Comparison of ENCODE assay signal across 31 cellular contexts in genomic region chr6:68391953-68392352, GRCh38.
"Had no signal": no experiment of that assay in that cellular context is flagged by ENCODE, and none has a peak within 500 bp of the region (broad histone marks: within the 10 kb centered on the region; RNA-seq: fewer than 3 reads in every experiment).

No MANE protein-coding gene starts in this region.

- H3K4me1 ChIP-seq: adrenal gland, ascending aorta, body of pancreas, breast epithelium had no signal

- ATAC-seq: activated naive CD4-positive, alpha-beta T cell treated with anti-CD3 and anti-CD28 coated beads, Interleukin-2, amount 50 U/mL, for 72 hours; activated naive CD8-positive, alpha-beta T cell treated with anti-CD3 and anti-CD28 coated beads, Interleukin-2, amount 50 U/mL, for 24 hours; activated T-cell treated with anti-CD3 and anti-CD28 coated beads, Interleukin-2, amount 50 U/mL, for 4 hours; activated T-cell treated with anti-CD3 and anti-CD28 coated beads, Interleukin-2, amount 50 U/mL, for 72 hours; activated T-helper 17 cell treated with anti-CD3 and anti-CD28 coated beads, Interleukin-2, amount 50 U/mL, for 72 hours; body of pancreas had no signal

- H3K27ac ChIP-seq: adrenal gland, ascending aorta, body of pancreas, brain microvascular endothelial cell, breast epithelium, cardiac muscle cell had no signal

- H3K4me3 ChIP-seq: adrenal gland, ascending aorta, body of pancreas, breast epithelium, cardiac muscle cell had no signal

- H3K36me3 ChIP-seq: adrenal gland, ascending aorta, brain microvascular endothelial cell, breast epithelium, cardiac muscle cell had no signal

- DNase-seq: activated effector memory CD4-positive, alpha-beta T cell treated with anti-CD3 and anti-CD28 coated beads, Interleukin-2, amount 50 U/mL, for 16 hours; activated effector memory CD4-positive, alpha-beta T cell treated with Interleukin-2 at 50 U/mL for 16 hours; activated gamma-delta T cell; activated gamma-delta T cell treated with Interleukin-2 at 50 U/mL for 16 hours; activated naive CD4-positive, alpha-beta T cell; activated naive CD4-positive, alpha-beta T cell treated with anti-CD3 and anti-CD28 coated beads for 36 hours; activated naive CD4-positive, alpha-beta T cell treated with anti-CD3 and anti-CD28 coated beads, Interleukin-2, amount 10 ng/mL, durations not matched to agents 7 days and 5 days; activated naive CD4-positive, alpha-beta T cell treated with anti-CD3 and anti-CD28 coated beads, Interleukin-2, amount 50 U/mL, for 16 hours; activated naive CD4-positive, alpha-beta T cell treated with Interleukin-2 at 50 U/mL for 16 hours; activated naive CD8-positive, alpha-beta T cell treated with anti-CD3 and anti-CD28 coated beads for 36 hours; activated naive CD8-positive, alpha-beta T cell treated with anti-CD3 and anti-CD28 coated beads, Interleukin-2, amount 10 ng/mL, durations not matched to agents 7 days and 5 days; activated naive CD8-positive, alpha-beta T cell treated with anti-CD3 and anti-CD28 coated beads, Interleukin-2, amount 50 U/mL, for 24 hours; activated T-cell treated with anti-CD3 and anti-CD28 coated beads, Interleukin-2, amount 50 U/mL, for 24 hours; activated T-cell treated with anti-CD3 and anti-CD28 coated beads, Interleukin-2, amount 50 U/mL, for 4 hours; activated T-cell treated with anti-CD3 and anti-CD28 coated beads, Interleukin-2, amount 50 U/mL, for 48 hours; activated T-cell treated with anti-CD3 and anti-CD28 coated beads, Interleukin-2, amount 50 U/mL, for 72 hours; adrenal gland; amniotic stem cell; amygdala; anterior cingulate cortex; aorta; body of pancreas; brain microvascular endothelial cell; caudate nucleus; central memory CD4-positive, alpha-beta T cell; cerebellar nuclear complex had no signal

- H3K9me3 ChIP-seq: adrenal gland, ascending aorta, body of pancreas had no signal

- H3K27me3 ChIP-seq: adrenal gland, ascending aorta, body of pancreas, brain microvascular endothelial cell, breast epithelium, cardiac muscle cell had no signal
